Comparison of ENCODE assay signal across 18 cellular contexts in genomic region chr17:82831818-82832200, GRCh38. TPM values are rescaled to one million over a fixed set of nuclear protein-coding genes. Genes with fewer than 3 reads are reported as not detected.
DNase-seq lines count a peak whose midpoint lies in the region; ATAC-seq and TF ChIP-seq lines count a peak whose summit lies in the region.
"Had no signal": no experiment of that assay in that cellular context is flagged by ENCODE, and none has a peak within 500 bp of the region (broad histone marks: within the 10 kb centered on the region; RNA-seq: fewer than 3 reads in every experiment).

No MANE protein-coding gene starts in this region.

- no peaks in the 10 kb centered on the region for H3K27me3 Mint-ChIP-seq in endodermal cell (ENCODE audit: insufficient read depth)
- H3K27me3 Mint-ChIP-seq: CD4-positive, CD25-positive, alpha-beta regulatory T cell had no signal

- intact Hi-C loops in Right ventricle myocardium superior (cut with DNase I), result no loop called here

- no peaks in the 10 kb centered on the region for H3K36me3 ChIP-seq in right atrium auricular region
- peaks cover 74% of the 10 kb centered on the region for H3K36me3 ChIP-seq in KOPT-K1 (ENCODE audit: insufficient read depth, low read length)
- peaks cover 36% of the 10 kb centered on the region for H3K36me3 ChIP-seq in endodermal cell (ENCODE audit: control insufficient read depth, insufficient read depth, low read length)

- TF ChIP-seq CTCF in right atrium auricular region (IDR thresholded peaks at IDR 0.05) (no peak), endodermal cell (conservative IDR thresholded peaks at IDR 0.05) (no peak), foreskin fibroblast (IDR thresholded peaks at IDR 0.05; ENCODE audit: low read depth, low read length) (no peak)

- H3K4me1 ChIP-seq in right atrium auricular region (no peaks in the 10 kb centered on the region), endodermal cell (ENCODE audit: control insufficient read depth, insufficient read depth, low read length) (no peaks in the 10 kb centered on the region)
- H3K4me1 ChIP-seq: A549, SJSA1 had no signal

- H3K27me3 ChIP-seq in right atrium auricular region (no peaks in the 10 kb centered on the region), endodermal cell (ENCODE audit: control insufficient read depth, insufficient read depth, low read length, poor library complexity, severe bottlenecking) (no peaks in the 10 kb centered on the region)
- H3K27me3 ChIP-seq: SJSA1 had no signal

- H3K27ac ChIP-seq in right atrium auricular region (no peak overlapping the region), KOPT-K1 (ENCODE audit: low read depth, low read length, poor library complexity, severe bottlenecking) (peak overlapping the region; percentile 41), endodermal cell (ENCODE audit: low read depth, low read length) (no peak overlapping the region)
- H3K27ac ChIP-seq: A549, SJSA1 had no signal

- peaks cover 2% of the 10 kb centered on the region for H3K4me1 Mint-ChIP-seq in endodermal cell
- peaks cover 14% of the 10 kb centered on the region for H3K4me1 Mint-ChIP-seq in stimulated activated effector memory CD8-positive, alpha-beta T cell treated with anti-CD3 and anti-CD28 coated beads, Interleukin-12 subunit alpha, Interleukin-12 subunit beta, amount 100 ng/mL, for 72 hours
- H3K4me1 Mint-ChIP-seq: CD4-positive, CD25-positive, alpha-beta regulatory T cell had no signal

- H3K36me3 Mint-ChIP-seq in endodermal cell (ENCODE audit: low read depth), result peaks cover 35% of the 10 kb centered on the region
- H3K36me3 Mint-ChIP-seq in stimulated activated effector memory CD8-positive, alpha-beta T cell treated with anti-CD3 and anti-CD28 coated beads, Interleukin-12 subunit alpha, Interleukin-12 subunit beta, amount 100 ng/mL, for 72 hours, result peaks cover 14% of the 10 kb centered on the region

- no peaks in the 10 kb centered on the region for H3K9me3 Mint-ChIP-seq in endodermal cell
- no peaks in the 10 kb centered on the region for H3K9me3 Mint-ChIP-seq in stimulated activated effector memory CD8-positive, alpha-beta T cell treated with anti-CD3 and anti-CD28 coated beads, Interleukin-12 subunit alpha, Interleukin-12 subunit beta, amount 100 ng/mL, for 72 hours

- peak; percentile 36 for DNase-seq in Right ventricle myocardium superior
- DNase-seq in right atrium auricular region (ENCODE audit: low spot score), result no peak
- DNase-seq in endodermal cell, result no peak
- no peak for DNase-seq in stimulated activated effector memory CD8-positive, alpha-beta T cell treated with anti-CD3 and anti-CD28 coated beads, Interleukin-12 subunit alpha, Interleukin-12 subunit beta, amount 100 ng/mL, for 72 hours (ENCODE audit: low spot score in 2 of 2)
- no peak for DNase-seq in dermis blood vessel endothelial cell
- DNase-seq in foreskin fibroblast, result no peak
- DNase-seq: CD4-positive, CD25-positive, alpha-beta regulatory T cell; GOT3; Karpas-422; MM.1S; NCI-H1105 treated with DMSO at 0.1 percent for 48 hours; NCI-H2029; NCI-H524 had no signal

- H3K27ac Mint-ChIP-seq in endodermal cell, result peak overlapping the region; percentile 74
- H3K27ac Mint-ChIP-seq in stimulated activated effector memory CD8-positive, alpha-beta T cell treated with anti-CD3 and anti-CD28 coated beads, Interleukin-12 subunit alpha, Interleukin-12 subunit beta, amount 100 ng/mL, for 72 hours, result peak overlapping the region; percentile 77
- H3K27ac Mint-ChIP-seq: CD4-positive, CD25-positive, alpha-beta regulatory T cell had no signal

- no peak for ATAC-seq in Right ventricle myocardium superior (ENCODE audit: poor library complexity)
- no peak for ATAC-seq in stimulated activated effector memory CD8-positive, alpha-beta T cell treated with anti-CD3 and anti-CD28 coated beads, Interleukin-12 subunit alpha, Interleukin-12 subunit beta, amount 100 ng/mL, for 72 hours
- no peak for ATAC-seq in HG02610 (IDR thresholded peaks at IDR 0.05; ENCODE audit: unreplicated experiment)
- ATAC-seq: HepG2 had no signal

- H3K4me3 ChIP-seq in right atrium auricular region (peak overlapping the region in 1 of 2 donors; percentile 27), endodermal cell (ENCODE audit: low read length) (no peak overlapping the region), foreskin fibroblast (ENCODE audit: low read depth in 1 of 2, low read length in 2 of 2) (no peak overlapping the region)
- H3K4me3 ChIP-seq: A549, SJSA1 had no signal

- H3K9me3 ChIP-seq in right atrium auricular region (no peaks in the 10 kb centered on the region), KOPT-K1 (ENCODE audit: insufficient read depth, low read length, poor library complexity, severe bottlenecking) (no peaks in the 10 kb centered on the region), endodermal cell (ENCODE audit: control insufficient read depth, low read length) (no peaks in the 10 kb centered on the region)
- H3K9me3 ChIP-seq: A549 had no signal

- WGBS in endodermal cell (ENCODE audit: insufficient coverage in 1 of 2, insufficient read length in 1 of 2), 2 experiments, result 94 to 97% methylated on average over 11 to 18 of the region's 18 CpGs

- no peak overlapping the region for H3K4me3 Mint-ChIP-seq in endodermal cell
- H3K4me3 Mint-ChIP-seq in stimulated activated effector memory CD8-positive, alpha-beta T cell treated with anti-CD3 and anti-CD28 coated beads, Interleukin-12 subunit alpha, Interleukin-12 subunit beta, amount 100 ng/mL, for 72 hours, result no peak overlapping the region
- H3K4me3 Mint-ChIP-seq: CD4-positive, CD25-positive, alpha-beta regulatory T cell had no signal

- H3K9ac ChIP-seq in endodermal cell (ENCODE audit: extremely low read depth, low read length, poor library complexity, severe bottlenecking), result no peak overlapping the region

RNA-seq across cellular contexts. Expression of gene ZNF750, which starts 8.0 kb away (rescaled TPM):
- total RNA-seq in Right ventricle myocardium superior (0.13 TPM), right atrium auricular region (not detected), endodermal cell (not detected), dermis blood vessel endothelial cell (0.05 TPM in 1 of 2 replicates, not detected in the other)
- not detected for polyA plus RNA-seq in endodermal cell (2013, experiment 1 of 2)
- not detected for polyA plus RNA-seq in endodermal cell (2013, experiment 2 of 2)
- total RNA-seq: CD4-positive, CD25-positive, alpha-beta regulatory T cell; HepG2; SJSA1 had no signal
- polyA plus RNA-seq: A549, HepG2 had no signal
